21 cellular contexts compared by ENCODE assay signal in genomic region chr7:115056019-115056418, GRCh38.
"Had no signal": no experiment of that assay in that cellular context is flagged by ENCODE, and none has a peak within 500 bp of the region (broad histone marks: within the 10 kb centered on the region; RNA-seq: fewer than 3 reads in every experiment).

No MANE protein-coding gene starts in this region.

- DNase-seq: activated CD4-positive, alpha-beta T cell treated with anti-CD3 and anti-CD28 coated beads for 48 hours; activated CD4-positive, alpha-beta T cell treated with anti-CD3 and anti-CD28 coated beads, Interleukin-2, amount 50 U/mL, for 4 hours; activated CD4-positive, CD25-positive, alpha-beta regulatory T cell treated with anti-CD3 and anti-CD28 coated beads, Interleukin-2, amount 50 U/mL, for 72 hours; activated CD8-positive, alpha-beta memory T cell treated with anti-CD3 and anti-CD28 coated beads, Interleukin-2, amount 50 U/mL, for 48 hours; activated CD8-positive, alpha-beta T cell treated with anti-CD3 and anti-CD28 coated beads, Interleukin-2, amount 10 ng/mL, durations not matched to agents 7 days and 5 days; activated naive CD4-positive, alpha-beta T cell treated with anti-CD3 and anti-CD28 coated beads, Interleukin-2, amount 50 U/mL, for 16 hours; activated naive CD8-positive, alpha-beta T cell treated with anti-CD3 and anti-CD28 coated beads, Interleukin-2, amount 10 ng/mL, durations not matched to agents 7 days and 5 days; activated T-cell treated with anti-CD3 and anti-CD28 coated beads, Interleukin-2, amount 50 U/mL, for 1 hour; adrenal gland; anterior cingulate cortex; cerebellar nuclear complex; MG63; NCI-H1048; NCI-H146; NCI-H187 treated with DMSO at 0.1 percent for 48 hours; NCI-H2081 treated with DMSO at 0.1 percent for 48 hours; NCI-H345; NCI-H510A; NCI-H526 treated with DMSO at 0.1 percent for 48 hours; SHP77 treated with DMSO at 0.1 percent for 48 hours had no signal

- ATAC-seq: activated CD8-positive, alpha-beta T cell treated with anti-CD3 and anti-CD28 coated beads, Interleukin-2, amount 10 ng/mL, durations not matched to agents 7 days and 5 days; WTC11 had no signal
